In genomic region chr4:39353478-39354177, GRCh38 we compare ENCODE assay signal across 8 cellular contexts. TPM values are rescaled to one million over a fixed set of nuclear protein-coding genes. Genes with fewer than 3 reads are reported as not detected.
DNase-seq lines count a peak whose midpoint lies in the region; ATAC-seq and TF ChIP-seq lines count a peak whose summit lies in the region.

No MANE protein-coding gene starts in this region.

- ATAC-seq in HG02852 (IDR thresholded peaks at IDR 0.05; ENCODE audit: unreplicated experiment) = peak; percentile 87

- peaks cover 83% of the 10 kb centered on the region for H3K4me1 Mint-ChIP-seq in activated naive CD4-positive, alpha-beta T cell treated with anti-CD3 and anti-CD28 coated beads for 36 hours (ENCODE audit: low read depth)

- H3K4me1 ChIP-seq in liver (ENCODE audit: control insufficient read depth in 4 of 4, insufficient read depth in 4 of 4, low read length in 3 of 4) (peaks cover 10 to 23% (median 15%) of the 10 kb centered on the region in 4 donors), thyroid gland (peaks cover 3 to 26% of the 10 kb centered on the region in 2 donors)

- no peak for TF ChIP-seq RAD21 in liver (IDR thresholded peaks at IDR 0.05)

- TF ChIP-seq CTCF in cardiac fibroblast (IDR thresholded peaks at IDR 0.05; ENCODE audit: low read depth, low read length) = no peak
- no peak for TF ChIP-seq CTCF in liver (IDR thresholded peaks at IDR 0.05; ENCODE audit: low read depth, low read length, missing input control)
- no peak for TF ChIP-seq CTCF in thyroid gland (IDR thresholded peaks at IDR 0.05)

- H3K9ac ChIP-seq in liver (ENCODE audit: low read depth in 1 of 2, low read length in 2 of 2) = peak overlapping the region; percentile 92

- H3K27ac Mint-ChIP-seq in activated naive CD4-positive, alpha-beta T cell treated with anti-CD3 and anti-CD28 coated beads for 36 hours = peak overlapping the region; percentile 95

- H3K27ac ChIP-seq in liver (ENCODE audit: low read depth in 1 of 2, low read length in 2 of 2) (peak overlapping the region; percentile 86 to 89), thyroid gland (peak overlapping the region; percentile 44 to 66 (median 64))

- peak; percentile 44 for DNase-seq in activated naive CD4-positive, alpha-beta T cell treated with anti-CD3 and anti-CD28 coated beads for 36 hours
- DNase-seq in activated naive CD4-positive, alpha-beta T cell treated with anti-CD3 and anti-CD28 coated beads, Interleukin-2, amount 50 U/mL, for 16 hours = no peak
- DNase-seq in NOMO-1 (lab: John Stamatoyannopoulos, UW; ENCODE audit: unreplicated experiment in 2 of 2) (peak; percentile 54 to 80), cardiac fibroblast (ENCODE audit: low read depth in 2 of 2) (peak; percentile 82 to 83), thyroid gland (no peak), COR-L47 (lab: John Stamatoyannopoulos, UW) (no peak)

- H3K36me3 ChIP-seq in liver (ENCODE audit: control insufficient read depth in 4 of 4, insufficient read depth in 3 of 4, low read depth in 1 of 4, low read length in 3 of 4) = peaks cover 0 to 10% (median 3%) of the 10 kb centered on the region in 4 donors
- peaks cover 0 to 7% of the 10 kb centered on the region in 2 donors for H3K36me3 ChIP-seq in thyroid gland

- H3K27me3 Mint-ChIP-seq in activated naive CD4-positive, alpha-beta T cell treated with anti-CD3 and anti-CD28 coated beads for 36 hours (ENCODE audit: low read depth) = no peaks in the 10 kb centered on the region

- CTCF ChIA-PET in activated naive CD4-positive, alpha-beta T cell treated with anti-CD3 and anti-CD28 coated beads for 36 hours (lab: Charles Lee) = interaction anchor here (1.1 to 4.1 kb wide), 2 partner anchors 11 to 64 kb away, joined by 3 to 17 read pairs; partner anchors contain the start of gene RFC1

- peak in 1 of 2 donors; percentile 15 for TF ChIP-seq POLR2A in thyroid gland (IDR thresholded peaks at IDR 0.05)

- H3K4me3 ChIP-seq in cardiac fibroblast (replicated peaks in 1 of 2; ENCODE audit: low read depth in 2 of 2, low read length in 2 of 2) (peak overlapping the region; percentile 6 to 33), liver (ENCODE audit: low read depth in 1 of 3, low read length in 3 of 3) (peak overlapping the region; percentile 26 to 57 (median 49)), thyroid gland (replicated peaks in 1 of 3) (no peak overlapping the region)

- intact Hi-C loops in activated naive CD4-positive, alpha-beta T cell treated with anti-CD3 and anti-CD28 coated beads for 36 hours (cut with micrococcal nuclease) = loop anchor here (1.0 to 5.0 kb wide), 24 partner anchors 13 to 1319 kb away; partner anchors contain the start of genes LIAS, N4BP2, PDS5A and RFC1
- intact Hi-C loops in thyroid gland (cut with DNase I) = no loop called here

- no peaks in the 10 kb centered on the region for H3K9me3 ChIP-seq in liver (ENCODE audit: control insufficient read depth in 4 of 4, low read length in 3 of 4)
- H3K9me3 ChIP-seq in thyroid gland = no peaks in the 10 kb centered on the region

- peaks cover 33% of the 10 kb centered on the region for H3K36me3 Mint-ChIP-seq in activated naive CD4-positive, alpha-beta T cell treated with anti-CD3 and anti-CD28 coated beads for 36 hours (ENCODE audit: low read depth)

- under 1% methylated on average over 5 of the region's 5 CpGs for whole genome bisulfite sequencing in liver
- 51 to 56% methylated on average over 5 of the region's 5 CpGs for WGBS in thyroid gland, 2 donors

- H3K9me3 Mint-ChIP-seq in activated naive CD4-positive, alpha-beta T cell treated with anti-CD3 and anti-CD28 coated beads for 36 hours = peaks cover 1% of the 10 kb centered on the region

- H3K27me3 ChIP-seq in liver (ENCODE audit: control insufficient read depth in 4 of 4, insufficient read depth in 4 of 4, low read length in 3 of 4) (no peaks in the 10 kb centered on the region), thyroid gland (no peaks in the 10 kb centered on the region)

- peak overlapping the region; percentile 55 for H3K4me3 Mint-ChIP-seq in activated naive CD4-positive, alpha-beta T cell treated with anti-CD3 and anti-CD28 coated beads for 36 hours

TF ChIP-seq in liver, 16 proteins besides CTCF, POLR2A, EP300 and RAD21:
- TF ChIP-seq FOXA1 (IDR thresholded peaks at IDR 0.05) (no peak), EGR1 (IDR thresholded peaks at IDR 0.05; ENCODE audit: low read depth in 2 of 2) (peak in 1 of 2 donors; percentile 28), TAF1 (conservative IDR thresholded peaks at IDR 0.05) (peak; percentile 54), YY1 (IDR thresholded peaks at IDR 0.05) (peak; percentile 86), REST (IDR thresholded peaks at IDR 0.05) (no peak), GABPA (IDR thresholded peaks at IDR 0.05 in 1 of 2, conservative IDR thresholded peaks at IDR 0.05 in 1 of 2) (peak in 1 of 2 donors; percentile 9), JUND (IDR thresholded peaks at IDR 0.05) (peak; percentile 43 to 61), RXRA (IDR thresholded peaks at IDR 0.05) (peak in 1 of 2 donors; percentile 41), SP1 (IDR thresholded peaks at IDR 0.05) (peak; percentile 54), FOXA2 (IDR thresholded peaks at IDR 0.05) (no peak), MAX (IDR thresholded peaks at IDR 0.05) (no peak), HNF4A (conservative IDR thresholded peaks at IDR 0.05) (no peak), HNF4G (IDR thresholded peaks at IDR 0.05) (no peak), NR2F2 (IDR thresholded peaks at IDR 0.05) (no peak)
- TF ChIP-seq, protein P1, sequence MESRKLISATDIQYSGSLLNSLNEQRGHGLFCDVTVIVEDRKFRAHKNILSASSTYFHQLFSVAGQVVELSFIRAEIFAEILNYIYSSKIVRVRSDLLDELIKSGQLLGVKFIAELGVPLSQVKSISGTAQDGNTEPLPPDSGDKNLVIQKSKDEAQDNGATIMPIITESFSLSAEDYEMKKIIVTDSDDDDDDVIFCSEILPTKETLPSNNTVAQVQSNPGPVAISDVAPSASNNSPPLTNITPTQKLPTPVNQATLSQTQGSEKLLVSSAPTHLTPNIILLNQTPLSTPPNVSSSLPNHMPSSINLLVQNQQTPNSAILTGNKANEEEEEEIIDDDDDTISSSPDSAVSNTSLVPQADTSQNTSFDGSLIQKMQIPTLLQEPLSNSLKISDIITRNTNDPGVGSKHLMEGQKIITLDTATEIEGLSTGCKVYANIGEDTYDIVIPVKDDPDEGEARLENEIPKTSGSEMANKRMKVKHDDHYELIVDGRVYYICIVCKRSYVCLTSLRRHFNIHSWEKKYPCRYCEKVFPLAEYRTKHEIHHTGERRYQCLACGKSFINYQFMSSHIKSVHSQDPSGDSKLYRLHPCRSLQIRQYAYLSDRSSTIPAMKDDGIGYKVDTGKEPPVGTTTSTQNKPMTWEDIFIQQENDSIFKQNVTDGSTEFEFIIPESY (IDR thresholded peaks at IDR 0.05) = no peak
- TF ChIP-seq, protein P2, sequence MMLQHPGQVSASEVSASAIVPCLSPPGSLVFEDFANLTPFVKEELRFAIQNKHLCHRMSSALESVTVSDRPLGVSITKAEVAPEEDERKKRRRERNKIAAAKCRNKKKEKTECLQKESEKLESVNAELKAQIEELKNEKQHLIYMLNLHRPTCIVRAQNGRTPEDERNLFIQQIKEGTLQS (IDR thresholded peaks at IDR 0.05) = peak; percentile 13

RNA-seq across cellular contexts. Expression of gene RFC1, which starts 12.5 kb away (rescaled TPM):
- 100 to 1,000 TPM; 109 to 123 TPM for total RNA-seq in activated naive CD4-positive, alpha-beta T cell treated with anti-CD3 and anti-CD28 coated beads for 36 hours
- total RNA-seq in liver (10 to 100 TPM; 37.6 to 45.2 TPM), thyroid gland (10 to 100 TPM; 38.0 to 65.2 (median 46.0) TPM)
- polyA plus RNA-seq in liver = 10 to 100 TPM; 13.3 to 24.0 TPM

RNA-seq across cellular contexts. Expression of gene KLB, which starts 53.1 kb away (rescaled TPM):
- not detected for total RNA-seq in activated naive CD4-positive, alpha-beta T cell treated with anti-CD3 and anti-CD28 coated beads for 36 hours
- total RNA-seq in liver (10 to 100 TPM; 28.0 to 31.0 TPM), thyroid gland (under 1 TPM in 2 of 4 donors, not detected in 2; 0.20 to 0.27 TPM)
- polyA plus RNA-seq in liver = 10 to 100 TPM; 13.5 to 17.5 TPM

Comparison
In these comparisons a context has a peak if more than half of its experiments do, and no peak if none do; other contexts are left out.
1. DNase-seq: peak in activated naive CD4-positive, alpha-beta T cell treated with anti-CD3 and anti-CD28 coated beads for 36 hours (single experiment), NOMO-1 (2 of 2) and cardiac fibroblast (2 of 2); none in activated naive CD4-positive, alpha-beta T cell treated with anti-CD3 and anti-CD28 coated beads, Interleukin-2, amount 50 U/mL, for 16 hours (single experiment), thyroid gland (0 of 2) and COR-L47 (single experiment).
2. H3K4me3 ChIP-seq: peak in cardiac fibroblast (2 of 2) and liver (3 of 3); none in thyroid gland (0 of 3).
3. RNA of gene KLB, which starts 53.1 kb away (total RNA-seq): 28.0 to 31.0 TPM in liver; 0.20 to 0.27 TPM in thyroid gland and not detected in activated naive CD4-positive, alpha-beta T cell treated with anti-CD3 and anti-CD28 coated beads for 36 hours; every median in the first group is over 10 times any median in the second.